18 cellular contexts compared by ENCODE assay signal in genomic region chrX:29824176-29824906, GRCh38.
DNase-seq lines count a peak whose midpoint lies in the region; ATAC-seq, FAIRE-seq and TF ChIP-seq lines count a peak whose summit lies in the region.
"Had no signal": no experiment of that assay in that cellular context is flagged by ENCODE, and none has a peak within 500 bp of the region (broad histone marks: within the 10 kb centered on the region; RNA-seq: fewer than 3 reads in every experiment).

No MANE protein-coding gene starts in this region.

- FAIRE-seq in GM12878 (lab: Jason Lieb, UNC) (no peak), pancreas (lab: Jason Lieb, UNC) (peak; percentile 26)
- FAIRE-seq: A204.1 had no signal

- no TSS peak for BruUV-seq in GM12878 (replicated peaks; lab: Mats Ljungman, UMichigan)

- H3K9me3 ChIP-seq in BLaER1, result 0 out of 2 replicates have a peak, but pooled peaks cover 9% of the 10 kb centered on the region
- no peaks in the 10 kb centered on the region for H3K9me3 ChIP-seq in GM12878 (replicated peaks; ENCODE audit: control insufficient read depth, insufficient read depth, low read length)
- no peaks in the 10 kb centered on the region for H3K9me3 ChIP-seq in pancreas
- no peaks in the 10 kb centered on the region for H3K9me3 ChIP-seq in upper lobe of right lung
- no peaks in the 10 kb centered on the region for H3K9me3 ChIP-seq in vagina

- no peak for ATAC-seq in GM12878
- ATAC-seq in pancreas, result no peak
- ATAC-seq in upper lobe of right lung, result no peak
- ATAC-seq: PC-3 had no signal

- no peaks in the 10 kb centered on the region for H3K27me3 ChIP-seq in BLaER1
- H3K27me3 ChIP-seq in GM12878 (replicated peaks in 1 of 2; ENCODE audit: control insufficient read depth in 2 of 2, insufficient read depth in 2 of 2, low read length in 1 of 2), result no peaks in the 10 kb centered on the region
- H3K27me3 ChIP-seq in pancreas, result no peaks in the 10 kb centered on the region
- H3K27me3 ChIP-seq in upper lobe of right lung, result no peaks in the 10 kb centered on the region
- no peaks in the 10 kb centered on the region for H3K27me3 ChIP-seq in vagina

- H3K4me1 ChIP-seq in BLaER1 (peaks cover 20% of the 10 kb centered on the region), GM12878 (ENCODE audit: control insufficient read depth, insufficient read depth, low read length) (no peaks in the 10 kb centered on the region), pancreas (no peaks in the 10 kb centered on the region), upper lobe of right lung (no peaks in the 10 kb centered on the region), vagina (no peaks in the 10 kb centered on the region)

- H4K20me1 ChIP-seq in BLaER1 (no peaks in the 10 kb centered on the region), GM12878 (ENCODE audit: control insufficient read depth, insufficient read depth) (no peaks in the 10 kb centered on the region)

- no peaks in the 10 kb centered on the region for H3K79me2 ChIP-seq in GM12878 (ENCODE audit: control insufficient read depth, insufficient read depth, low read length)

- TF ChIP-seq CTCF in GM12878 (IDR thresholded peaks at IDR 0.05 in 2 of 3, conservative IDR thresholded peaks at IDR 0.05 in 1 of 3; ENCODE audit: control insufficient read depth in 2 of 3, extremely low read depth in 1 of 3, insufficient read depth in 1 of 3, low read depth in 3 of 3, low read length in 3 of 3) (no peak), pancreas (IDR thresholded peaks at IDR 0.05) (no peak), upper lobe of right lung (IDR thresholded peaks at IDR 0.05) (no peak), vagina (IDR thresholded peaks at IDR 0.05) (no peak)

- intact Hi-C loops in GM12878 (cut with micrococcal nuclease; ENCODE audit: unreplicated experiment) (no loop called here), pancreas (cut with DNase I) (no loop called here), upper lobe of right lung (cut with DNase I) (no loop called here), vagina (cut with DNase I) (no loop called here)

- TF ChIP-seq RAD21 in GM12878 (IDR thresholded peaks at IDR 0.05; ENCODE audit: insufficient read depth, low read depth, low read length), result no peak

- in situ Hi-C loops in GM12878 (cut with MboI), result no loop called here

- 16% methylated on average over 6 of the region's 6 CpGs for WGBS in GM12878 (ENCODE audit: insufficient coverage, insufficient replicate concordance, low lambda C conversion rate, missing lambda C conversion rate)
- WGBS in pancreas, 2 donors, result 48 to 49% methylated on average over 6 of the region's 6 CpGs

- TF ChIP-seq POLR2A in GM12878 (IDR thresholded peaks at IDR 0.05; ENCODE audit: low read depth, low read length), result no peak
- TF ChIP-seq POLR2A in vagina (IDR thresholded peaks at IDR 0.05), result no peak

- H3K4me2 ChIP-seq in BLaER1 (peak overlapping the region; percentile 53), GM12878 (ENCODE audit: control insufficient read depth, insufficient read depth) (no peak overlapping the region)

- H2AFZ ChIP-seq in GM12878 (ENCODE audit: control insufficient read depth, low read depth, low read length), result no peak overlapping the region; the same call in 1 of the 2 replicates

- RAD21 ChIA-PET in GM12878 (lab: Charles Lee; ENCODE audit: unreplicated experiment), result no interaction called here

- H3K4me3 ChIP-seq in BLaER1, result no peak overlapping the region
- H3K4me3 ChIP-seq in GM12878, result no peak overlapping the region
- H3K4me3 ChIP-seq in pancreas, result no peak overlapping the region
- H3K4me3 ChIP-seq in upper lobe of right lung, result no peak overlapping the region
- no peak overlapping the region for H3K4me3 ChIP-seq in vagina

- no peaks in the 10 kb centered on the region for H3K36me3 ChIP-seq in BLaER1
- H3K36me3 ChIP-seq in GM12878 (ENCODE audit: control insufficient read depth in 2 of 2, insufficient read depth in 2 of 2, low read length in 1 of 2), result no peaks in the 10 kb centered on the region
- H3K36me3 ChIP-seq in pancreas, result no peaks in the 10 kb centered on the region
- no peaks in the 10 kb centered on the region for H3K36me3 ChIP-seq in upper lobe of right lung
- H3K36me3 ChIP-seq in vagina, result no peaks in the 10 kb centered on the region

- peak; percentile 2 for DNase-seq in NAMALWA (ENCODE audit: low spot score)
- DNase-seq in GM12878 (ENCODE audit: low read depth, low spot score), result no peak
- DNase-seq in pancreas, result no peak
- DNase-seq in upper lobe of right lung, result no peak
- no peak for DNase-seq in hippocampal formation (lab: John Stamatoyannopoulos, UW)
- no peak for DNase-seq in vagina (ENCODE audit: extremely low spot score in 2 of 2)
- DNase-seq: C1 segment of cervical spinal cord; CD8-positive, alpha-beta memory T cell; H9; NCI-H187; NCI-H2107; NCI-H226; NCI-H524 treated with DMSO at 0.1 percent for 48 hours; PC-3; RPMI8226; SHP77 treated with DMSO at 0.1 percent for 48 hours had no signal

- POLR2A ChIA-PET in GM12878 (lab: Charles Lee), result interaction anchor here (0.6 kb wide), 1 partner anchor 648 kb away, joined by 3 read pairs; no protein-coding TSS in a partner anchor

- SMC1A ChIA-PET in GM12878 (lab: Charles Lee; ENCODE audit: uncharacterized antibody, unreplicated experiment), result no interaction called here

- no peak for TF ChIP-seq EP300 in GM12878 (IDR thresholded peaks at IDR 0.05; ENCODE audit: borderline replicate concordance in 1 of 2, control insufficient read depth in 1 of 2, low read depth in 2 of 2, low read length in 2 of 2)

- H3K9ac ChIP-seq in BLaER1, result no peak overlapping the region
- no peak overlapping the region for H3K9ac ChIP-seq in GM12878 (ENCODE audit: control insufficient read depth, insufficient read depth, low read length)

- peak overlapping the region; percentile 45; the same call in 1 of the 2 replicates for H3K27ac ChIP-seq in BLaER1
- H3K27ac ChIP-seq in GM12878 (ENCODE audit: control insufficient read depth, insufficient read depth), result no peak overlapping the region
- no peak overlapping the region for H3K27ac ChIP-seq in pancreas
- H3K27ac ChIP-seq in upper lobe of right lung, result no peak overlapping the region
- no peak overlapping the region for H3K27ac ChIP-seq in vagina

- CTCF ChIA-PET in GM12878 (lab: Yijun Ruan, JAX), result interaction anchor here (0.8 kb wide), 1 partner anchor 37 kb away, joined by 3 read pairs; no protein-coding TSS in a partner anchor

TF ChIP-seq in GM12878, 131 proteins besides CTCF, POLR2A, EP300 and RAD21:
- TF ChIP-seq SPI1 (IDR thresholded peaks at IDR 0.05; ENCODE audit: borderline replicate concordance, insufficient read depth, low read depth, low read length) (peak; percentile 41), MEF2A (IDR thresholded peaks at IDR 0.05; ENCODE audit: insufficient read depth, low read depth, low read length) (no peak), STAT3 (IDR thresholded peaks at IDR 0.05; ENCODE audit: low read depth, low read length) (no peak), TBL1XR1 (IDR thresholded peaks at IDR 0.05; ENCODE audit: low read depth, low read length) (no peak)
